8 cellular contexts compared by ENCODE assay signal in the genomic region with DNA sequence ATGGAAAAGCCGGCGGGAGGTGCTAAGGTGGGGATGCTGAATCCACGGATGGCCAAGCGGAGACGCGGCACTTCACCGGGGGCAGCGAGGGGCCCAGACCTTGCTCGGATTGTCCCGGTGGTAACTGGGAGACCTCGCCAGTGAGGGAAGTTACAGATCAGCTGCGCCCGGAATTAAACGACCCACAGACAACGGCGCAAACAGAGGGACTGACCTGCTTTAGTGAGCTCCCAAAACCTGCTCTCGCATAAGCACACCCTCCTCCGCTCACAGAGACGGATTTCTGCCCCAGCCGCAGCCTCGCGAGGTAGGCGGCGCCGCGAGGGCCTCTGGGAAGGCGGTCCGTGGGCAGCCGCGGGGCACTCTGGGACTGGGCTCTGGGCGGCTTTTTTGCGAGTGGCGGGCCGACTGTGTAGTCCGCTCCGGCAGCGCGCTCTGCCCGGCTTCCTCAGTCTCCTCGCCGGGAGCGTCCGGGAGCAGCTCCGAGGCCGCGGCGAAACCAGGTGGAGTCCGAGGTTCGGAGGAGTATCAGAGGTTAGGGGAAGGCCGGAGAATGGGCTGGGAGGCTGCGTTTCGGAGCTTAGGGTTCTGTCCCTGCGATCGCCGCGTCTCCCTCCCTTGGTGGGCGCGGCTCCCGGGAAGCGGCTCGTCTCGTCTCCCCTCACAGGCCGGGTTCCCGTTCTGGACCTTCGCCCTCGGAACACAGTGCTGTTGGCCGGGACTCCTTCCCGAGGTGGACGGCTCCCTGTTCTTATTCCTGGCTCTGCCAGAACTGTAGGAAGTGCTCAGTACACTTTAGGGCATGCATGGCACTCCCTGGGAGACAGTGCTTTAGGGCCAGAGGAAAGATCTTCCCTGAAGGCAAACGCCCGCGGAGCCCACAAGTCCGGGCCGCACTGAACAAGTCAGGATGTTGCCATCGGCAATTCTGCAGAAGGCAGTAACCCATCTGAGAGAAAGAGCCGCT. TPM values are rescaled to one million over a fixed set of nuclear protein-coding genes. Genes with fewer than 3 reads are reported as not detected.
DNase-seq lines count a peak whose midpoint lies in the region; ATAC-seq and TF ChIP-seq lines count a peak whose summit lies in the region.

A gene with protein sequence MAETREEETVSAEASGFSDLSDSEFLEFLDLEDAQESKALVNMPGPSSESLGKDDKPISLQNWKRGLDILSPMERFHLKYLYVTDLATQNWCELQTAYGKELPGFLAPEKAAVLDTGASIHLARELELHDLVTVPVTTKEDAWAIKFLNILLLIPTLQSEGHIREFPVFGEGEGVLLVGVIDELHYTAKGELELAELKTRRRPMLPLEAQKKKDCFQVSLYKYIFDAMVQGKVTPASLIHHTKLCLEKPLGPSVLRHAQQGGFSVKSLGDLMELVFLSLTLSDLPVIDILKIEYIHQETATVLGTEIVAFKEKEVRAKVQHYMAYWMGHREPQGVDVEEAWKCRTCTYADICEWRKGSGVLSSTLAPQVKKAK (plus strand): TSS at position 393 of the 967 bp plus-strand sequence. CDS start 5,778 bp downstream, outside the sequence.

- DNase-seq in NCI-H510A (lab: John Stamatoyannopoulos, UW) = peak; percentile 93
- peak; percentile 77 for DNase-seq in activated CD4-positive, alpha-beta T cell treated with anti-CD3 and anti-CD28 coated beads, Interleukin-2, amount 50 U/mL, for 1 hour
- DNase-seq in dedifferentiated amniotic fluid mesenchymal stem cell (ENCODE audit: extremely low spot score) = peak; percentile 73
- peak; percentile 90 for DNase-seq in left lobe of liver (ENCODE audit: low spot score)
- peak; percentile 86 to 91 for DNase-seq in stimulated activated CD4-positive, alpha-beta T cell treated with anti-CD3 and anti-CD28 coated beads, Interleukin-2, amount 100 ng/mL, for 24 hours

- H3K27ac ChIP-seq in 22Rv1 = peak within 1 kb of the TSS; percentile 48

- ATAC-seq in GM18517 (IDR thresholded peaks at IDR 0.05; ENCODE audit: unreplicated experiment) (peak; percentile 79), HG03135 (IDR thresholded peaks at IDR 0.05; ENCODE audit: unreplicated experiment) (peak; percentile 84), left lobe of liver (peak; percentile 99)

- no peak for TF ChIP-seq CTCF in 22Rv1 (IDR thresholded peaks at IDR 0.05)

RNA-seq across cellular contexts. Expression of the gene that starts here (rescaled TPM):
- 3.6 TPM for total RNA-seq in left lobe of liver

Comparison
In these comparisons a context has a peak if more than half of its experiments do, and no peak if none do; other contexts are left out.
1. Peak in every context shown above with its lines: DNase-seq, ATAC-seq and H3K27ac ChIP-seq.